1 cellular context compared by ENCODE assay signal in the genomic region with DNA sequence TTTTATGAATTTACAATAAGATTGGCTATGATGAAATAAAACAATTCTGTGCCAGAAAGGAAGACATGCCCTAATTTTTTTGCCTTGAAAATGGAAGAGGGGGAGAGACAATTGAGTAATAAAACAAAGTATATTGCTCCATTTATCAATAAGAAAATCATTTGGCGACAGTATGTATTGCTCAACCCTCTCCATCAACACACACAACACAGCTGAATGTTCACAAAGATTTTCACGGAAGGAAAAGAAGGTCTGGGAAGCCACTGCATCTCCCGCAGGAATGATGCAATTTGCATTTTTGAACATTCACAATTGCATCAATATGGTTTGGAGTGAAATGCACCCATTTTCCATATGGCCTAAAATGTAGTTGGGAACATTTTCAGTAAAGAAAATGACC.
TF ChIP-seq lines count a peak whose summit lies in the region.

No MANE protein-coding gene starts in this region.

TF ChIP-seq in HepG2, 621 proteins besides CTCF, POLR2A, EP300 and RAD21 (continued from another document):
- TF ChIP-seq, protein P1, sequence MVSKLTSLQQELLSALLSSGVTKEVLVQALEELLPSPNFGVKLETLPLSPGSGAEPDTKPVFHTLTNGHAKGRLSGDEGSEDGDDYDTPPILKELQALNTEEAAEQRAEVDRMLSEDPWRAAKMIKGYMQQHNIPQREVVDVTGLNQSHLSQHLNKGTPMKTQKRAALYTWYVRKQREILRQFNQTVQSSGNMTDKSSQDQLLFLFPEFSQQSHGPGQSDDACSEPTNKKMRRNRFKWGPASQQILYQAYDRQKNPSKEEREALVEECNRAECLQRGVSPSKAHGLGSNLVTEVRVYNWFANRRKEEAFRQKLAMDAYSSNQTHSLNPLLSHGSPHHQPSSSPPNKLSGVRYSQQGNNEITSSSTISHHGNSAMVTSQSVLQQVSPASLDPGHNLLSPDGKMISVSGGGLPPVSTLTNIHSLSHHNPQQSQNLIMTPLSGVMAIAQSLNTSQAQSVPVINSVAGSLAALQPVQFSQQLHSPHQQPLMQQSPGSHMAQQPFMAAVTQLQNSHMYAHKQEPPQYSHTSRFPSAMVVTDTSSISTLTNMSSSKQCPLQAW (CRISPR knock-in tag; IDR thresholded peaks at IDR 0.05), result no peak
- TF ChIP-seq NFKB2 (CRISPR knock-in tag; IDR thresholded peaks at IDR 0.05; ENCODE audit: borderline replicate concordance), result no peak
- TF ChIP-seq, protein P2, sequence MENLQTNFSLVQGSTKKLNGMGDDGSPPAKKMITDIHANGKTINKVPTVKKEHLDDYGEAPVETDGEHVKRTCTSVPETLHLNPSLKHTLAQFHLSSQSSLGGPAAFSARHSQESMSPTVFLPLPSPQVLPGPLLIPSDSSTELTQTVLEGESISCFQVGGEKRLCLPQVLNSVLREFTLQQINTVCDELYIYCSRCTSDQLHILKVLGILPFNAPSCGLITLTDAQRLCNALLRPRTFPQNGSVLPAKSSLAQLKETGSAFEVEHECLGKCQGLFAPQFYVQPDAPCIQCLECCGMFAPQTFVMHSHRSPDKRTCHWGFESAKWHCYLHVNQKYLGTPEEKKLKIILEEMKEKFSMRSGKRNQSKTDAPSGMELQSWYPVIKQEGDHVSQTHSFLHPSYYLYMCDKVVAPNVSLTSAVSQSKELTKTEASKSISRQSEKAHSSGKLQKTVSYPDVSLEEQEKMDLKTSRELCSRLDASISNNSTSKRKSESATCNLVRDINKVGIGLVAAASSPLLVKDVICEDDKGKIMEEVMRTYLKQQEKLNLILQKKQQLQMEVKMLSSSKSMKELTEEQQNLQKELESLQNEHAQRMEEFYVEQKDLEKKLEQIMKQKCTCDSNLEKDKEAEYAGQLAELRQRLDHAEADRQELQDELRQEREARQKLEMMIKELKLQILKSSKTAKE (CRISPR knock-in tag; IDR thresholded peaks at IDR 0.05; ENCODE audit: borderline replicate concordance), result no peak
TF ChIP-seq in HepG2: peak in this region for 1.
